In the genomic region with DNA sequence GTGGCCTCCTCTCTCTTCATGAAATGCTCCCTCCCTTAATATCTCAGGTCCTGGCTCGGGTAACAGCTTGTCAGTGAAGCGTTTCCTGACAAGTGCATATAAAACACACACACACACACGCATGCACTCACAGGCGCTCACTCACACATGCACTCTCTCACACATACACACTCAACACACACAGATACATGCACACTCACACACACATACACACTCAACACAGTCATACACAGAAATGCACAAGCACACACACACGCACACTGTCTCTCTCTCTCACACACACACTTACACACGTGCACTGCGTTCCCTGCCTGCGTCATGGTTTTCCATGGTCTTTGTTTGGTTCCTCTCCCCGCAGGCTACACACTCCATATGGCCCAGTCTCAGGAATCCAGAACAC, we compare ENCODE assay signal across 16 cellular contexts.
DNase-seq lines count a peak whose midpoint lies in the region; ATAC-seq, FAIRE-seq and TF ChIP-seq lines count a peak whose summit lies in the region.
"Had no signal": no experiment of that assay in that cellular context is flagged by ENCODE, and none has a peak within 500 bp of the region (broad histone marks: within the 10 kb centered on the region; RNA-seq: fewer than 3 reads in every experiment).

No MANE protein-coding gene starts in this region.

- FAIRE-seq in GM12892 (lab: Jason Lieb, UNC) = no peak
- FAIRE-seq: GM12878, GM19239 had no signal

- no peak overlapping the region for H3K18ac ChIP-seq in mesendoderm (ENCODE audit: low read length)

- H2BK120ac ChIP-seq in mesendoderm (ENCODE audit: low read depth, low read length) = no peak overlapping the region

- DNase-seq in NCI-H1092 treated with DMSO at 0.1 percent for 48 hours (lab: John Stamatoyannopoulos, UW) = peak; percentile 4
- DNase-seq in NCI-H1092 (lab: John Stamatoyannopoulos, UW) = no peak
- peak; percentile 71 for DNase-seq in NCI-H345 (lab: John Stamatoyannopoulos, UW)
- no peak for DNase-seq in mesendoderm
- no peak for DNase-seq in T-helper 2 cell
- DNase-seq in lower lobe of right lung = no peak
- DNase-seq in GM12892 (ENCODE audit: insufficient read length) = no peak
- DNase-seq: 8988T; AML-193; CD4-positive, CD25-positive, alpha-beta regulatory T cell; DMS53; HCEC 1CT had no signal

- H3K56ac ChIP-seq in mesendoderm (ENCODE audit: low read length) = no peak overlapping the region

- no peak overlapping the region for H3K9ac ChIP-seq in mesendoderm (ENCODE audit: low read length)
- H3K9ac ChIP-seq: BLaER1 had no signal

- no peaks in the 10 kb centered on the region for H3K79me1 ChIP-seq in mesendoderm (ENCODE audit: low read length)

- no peak overlapping the region for H4K5ac ChIP-seq in mesendoderm (ENCODE audit: low read length)

- no peaks in the 10 kb centered on the region for H3K27me3 ChIP-seq in mesendoderm (ENCODE audit: insufficient read depth, low read length, poor library complexity)
- no peaks in the 10 kb centered on the region for H3K27me3 ChIP-seq in lower lobe of right lung (ENCODE audit: low read depth)
- H3K27me3 ChIP-seq: BLaER1 had no signal

- H3K4me1 ChIP-seq in mesendoderm (ENCODE audit: control insufficient read depth, low read depth, low read length) = no peaks in the 10 kb centered on the region
- no peaks in the 10 kb centered on the region for H3K4me1 ChIP-seq in lower lobe of right lung

- peak overlapping the region; percentile 45 for H3K23ac ChIP-seq in mesendoderm (ENCODE audit: low read length)

- H4K8ac ChIP-seq in mesendoderm (ENCODE audit: low read depth, low read length) = no peak overlapping the region

- no CpG with 5 or more reads among the region's 9 CpGs for WGBS in mesendoderm (ENCODE audit: extremely low coverage, insufficient coverage, low lambda C conversion rate)

- no peak for TF ChIP-seq CTCF in lower lobe of right lung (IDR thresholded peaks at IDR 0.05)

- TF ChIP-seq POLR2A in GM12892 (IDR thresholded peaks at IDR 0.05; ENCODE audit: low read depth, low read length) = no peak

- ATAC-seq in lower lobe of right lung = no peak
- ATAC-seq: GM12878 had no signal

- H3K9me3 ChIP-seq in lower lobe of right lung = no peaks in the 10 kb centered on the region
- H3K9me3 ChIP-seq: BLaER1 had no signal

- H3K27ac ChIP-seq in mesendoderm (ENCODE audit: low read depth, low read length) (no peak overlapping the region), lower lobe of right lung (no peak overlapping the region)
- H3K27ac ChIP-seq: BLaER1, HL-60 had no signal

- no peak overlapping the region for H2BK15ac ChIP-seq in mesendoderm (replicated peaks; ENCODE audit: low read depth)

- intact Hi-C loops in lower lobe of right lung (cut with DNase I) = no loop called here

- H2AK5ac ChIP-seq in mesendoderm (ENCODE audit: low read length) = no peak overlapping the region

- no peaks in the 10 kb centered on the region for H3K79me2 ChIP-seq in mesendoderm (ENCODE audit: control insufficient read depth, insufficient read depth, low read length)

- H3K4me3 ChIP-seq in mesendoderm (ENCODE audit: low read length) = no peak overlapping the region
- H3K4me3 ChIP-seq in lower lobe of right lung = no peak overlapping the region
- H3K4me3 ChIP-seq: BLaER1, GM12878 had no signal

- H2BK5ac ChIP-seq in mesendoderm (ENCODE audit: low read length) = no peak overlapping the region

- no peak overlapping the region for H3K4ac ChIP-seq in mesendoderm (ENCODE audit: low read depth, low read length)

- no peak overlapping the region for H3K4me2 ChIP-seq in mesendoderm (ENCODE audit: low read length)

- H3K36me3 ChIP-seq in mesendoderm (ENCODE audit: control insufficient read depth, insufficient read depth, low read length) = no peaks in the 10 kb centered on the region
- H3K36me3 ChIP-seq in lower lobe of right lung = no peaks in the 10 kb centered on the region
- H3K36me3 ChIP-seq: BLaER1 had no signal

Comparison
In these comparisons a context has a peak if more than half of its experiments do, and no peak if none do; other contexts are left out.
1. DNase-seq: peak in NCI-H1092 treated with DMSO at 0.1 percent for 48 hours (single experiment) and NCI-H345 (single experiment); none in NCI-H1092 (single experiment), mesendoderm (single experiment), T-helper 2 cell (0 of 5), lower lobe of right lung (single experiment) and GM12892 (single experiment).